In the genomic region with DNA sequence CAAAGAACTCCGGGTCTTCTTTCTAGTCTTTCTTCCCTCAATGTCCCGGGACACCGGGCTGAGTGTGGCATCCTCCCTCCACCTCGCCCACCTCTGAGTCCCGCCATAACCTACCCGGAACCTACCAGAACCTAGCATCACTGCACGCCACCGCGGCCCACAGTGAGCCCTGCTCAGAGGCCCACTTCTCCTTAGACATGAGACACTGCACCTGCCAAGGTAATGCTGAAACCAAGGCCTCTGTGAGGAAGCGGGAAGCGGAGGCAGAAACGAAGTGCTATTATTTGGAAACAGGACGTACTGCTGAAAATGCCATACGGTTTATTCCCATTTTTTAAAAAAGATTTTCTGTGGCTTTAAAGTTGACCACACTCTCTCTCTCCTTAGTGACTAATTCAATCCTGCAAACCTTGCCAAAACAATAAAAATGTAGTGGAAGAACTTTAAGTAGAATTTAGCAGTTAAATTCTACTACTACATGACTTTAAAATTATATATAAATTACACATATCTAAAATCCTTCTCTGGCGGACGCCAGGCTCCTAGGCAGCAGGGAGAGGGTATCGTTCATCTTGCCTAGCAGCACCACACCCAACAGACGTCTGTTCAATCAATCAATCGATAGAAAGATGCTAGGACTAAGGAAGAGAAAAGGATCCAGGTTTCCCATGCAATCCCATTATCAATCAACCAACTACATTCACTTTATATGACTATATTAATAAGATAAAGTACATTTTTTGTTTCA, we compare ENCODE assay signal across 20 cellular contexts.
A peak's percentile ranks its signal among the peaks of the same experiment; 100 is the strongest.
DNase-seq lines count a peak whose midpoint lies in the region; ATAC-seq, FAIRE-seq and TF ChIP-seq lines count a peak whose summit lies in the region.
"Had no signal": no experiment of that assay in that cellular context is flagged by ENCODE, and none has a peak within 500 bp of the region (broad histone marks: within the 10 kb centered on the region; RNA-seq: fewer than 3 reads in every experiment).

No MANE protein-coding gene starts in this region.

- H3K4me2 ChIP-seq in smooth muscle cell = peak overlapping the region; percentile 12

- H3K27me3 Mint-ChIP-seq in WTC11 (ENCODE audit: low read depth) = no peaks in the 10 kb centered on the region; the same call in 1 of the 2 replicates
- H3K27me3 Mint-ChIP-seq: activated T-helper 17 cell treated with anti-CD3 and anti-CD28 coated beads, Interleukin-2, amount 50 U/mL, for 72 hours; memory B cell; natural killer cell treated with Interleukin-12 subunit alpha and Interleukin-12 subunit beta and Interleukin-15 and Interleukin-18, amount 100 ng/mL, for 72 hours; stimulated activated memory B cell treated with anti-CD40 and anti-IgM and Interleukin-4, amounts not matched to agents 10 μg/mL and 1 μg/mL and 100 μg/mL, for 72 hours had no signal

- peak; percentile 78 for FAIRE-seq in D721Med (lab: Jason Lieb, UNC)

- H3K9ac ChIP-seq in smooth muscle cell (ENCODE audit: low read depth) = no peak overlapping the region

- H3K36me3 ChIP-seq in smooth muscle cell (ENCODE audit: low read depth) = no peaks in the 10 kb centered on the region

- H3K27ac Mint-ChIP-seq in WTC11 = no peak overlapping the region; the same call in 1 of the 2 replicates
- H3K27ac Mint-ChIP-seq: activated T-helper 17 cell treated with anti-CD3 and anti-CD28 coated beads, Interleukin-2, amount 50 U/mL, for 72 hours; memory B cell; stimulated activated memory B cell treated with anti-CD40 and anti-IgM and Interleukin-4, amounts not matched to agents 10 μg/mL and 1 μg/mL and 100 μg/mL, for 72 hours had no signal

- peaks cover 99% of the 10 kb centered on the region for H4K20me1 ChIP-seq in smooth muscle cell (ENCODE audit: low read depth)

- peaks cover 25% of the 10 kb centered on the region for H3K4me1 Mint-ChIP-seq in WTC11

- H3K27me3 ChIP-seq in smooth muscle cell (ENCODE audit: low read depth) = no peaks in the 10 kb centered on the region

- ATAC-seq in WTC11 = no peak
- no peak for ATAC-seq in stimulated activated naive CD8-positive, alpha-beta T cell treated with anti-CD3 and anti-CD28 coated beads, Interleukin-15, Interleukin-2, amounts not matched to agents 100 U/mL and 50 U/mL, for 24 hours
- ATAC-seq: activated CD4-positive, CD25-positive, alpha-beta regulatory T cell treated with anti-CD3 and anti-CD28 coated beads, Interleukin-2, amount 50 U/mL, for 24 hours; activated T-helper 17 cell treated with anti-CD3 and anti-CD28 coated beads, Interleukin-2, amount 50 U/mL, for 72 hours; natural killer cell treated with Interleukin-12 subunit alpha and Interleukin-12 subunit beta and Interleukin-15 and Interleukin-18, amount 100 ng/mL, for 72 hours; stimulated activated memory B cell treated with anti-CD40 and anti-IgM and Interleukin-4, amounts not matched to agents 10 μg/mL and 1 μg/mL and 100 μg/mL, for 72 hours had no signal

- no peak for TF ChIP-seq CTCF in D721Med (IDR thresholded peaks at IDR 0.05; ENCODE audit: insufficient read depth, missing control alignments)
- TF ChIP-seq CTCF in WTC11 (IDR thresholded peaks at IDR 0.05) = no peak
- TF ChIP-seq CTCF in fibroblast of the aortic adventitia (IDR thresholded peaks at IDR 0.05; ENCODE audit: insufficient read depth, low read length) = no peak
- TF ChIP-seq CTCF in smooth muscle cell (IDR thresholded peaks at IDR 0.05; ENCODE audit: borderline replicate concordance, insufficient read depth, poor library complexity, severe bottlenecking) = no peak
- no peak for TF ChIP-seq CTCF in GM20000 (IDR thresholded peaks at IDR 0.05; ENCODE audit: extremely low read depth, missing control alignments)

- DNase-seq in D721Med (ENCODE audit: insufficient read length, low spot score) (no peak), WTC11 (ENCODE audit: low spot score) (no peak), fibroblast of the aortic adventitia (ENCODE audit: low read depth) (peak; percentile 68), smooth muscle cell (lab: John Stamatoyannopoulos, UW; ENCODE audit: unreplicated experiment) (no peak), NCI-H1417 treated with DMSO at 0.1 percent for 48 hours (lab: John Stamatoyannopoulos, UW) (no peak), GM20000 (ENCODE audit: low spot score) (no peak)
- no peak for DNase-seq in stimulated activated naive CD8-positive, alpha-beta T cell treated with anti-CD3 and anti-CD28 coated beads, Interleukin-15, Interleukin-2, amounts not matched to agents 100 U/mL and 50 U/mL, for 24 hours
- DNase-seq in activated CD4-positive, CD25-positive, alpha-beta regulatory T cell treated with anti-CD3 and anti-CD28 coated beads, Interleukin-2, amount 50 U/mL, for 72 hours = no peak
- DNase-seq: amniotic stem cell; kidney glomerular epithelial cell; NCI-H1105 treated with DMSO at 0.1 percent for 48 hours; NCI-H526 treated with DMSO at 0.1 percent for 48 hours; OCI-M1; stimulated activated CD4-positive, alpha-beta T cell treated with anti-CD3 and anti-CD28 coated beads, Interleukin-15, amount 100 ng/mL, for 24 hours; trophoblast cell had no signal

- H3F3A ChIP-seq in smooth muscle cell (ENCODE audit: low read depth) = no peaks in the 10 kb centered on the region

- POLR2A ChIA-PET in WTC11 (lab: Charles Lee) = no interaction called here

- H2AFZ ChIP-seq in smooth muscle cell (ENCODE audit: low read depth) = no peak overlapping the region

- WGBS in smooth muscle cell (ENCODE audit: low lambda C conversion rate) = 95% methylated on average over 19 of the region's 19 CpGs

- H3K4me3 ChIP-seq in fibroblast of the aortic adventitia (ENCODE audit: low read depth, low read length) = no peak overlapping the region
- H3K4me3 ChIP-seq in smooth muscle cell = no peak overlapping the region

- H3K9me3 Mint-ChIP-seq in WTC11 = peaks cover 8% of the 10 kb centered on the region
- H3K9me3 Mint-ChIP-seq: activated T-helper 17 cell treated with anti-CD3 and anti-CD28 coated beads, Interleukin-2, amount 50 U/mL, for 72 hours; natural killer cell treated with Interleukin-12 subunit alpha and Interleukin-12 subunit beta and Interleukin-15 and Interleukin-18, amount 100 ng/mL, for 72 hours; stimulated activated memory B cell treated with anti-CD40 and anti-IgM and Interleukin-4, amounts not matched to agents 10 μg/mL and 1 μg/mL and 100 μg/mL, for 72 hours had no signal

- CTCF ChIA-PET in WTC11 (lab: Charles Lee) = interaction anchor here (1.6 kb wide), 1 partner anchor 13 kb away, joined by 6 read pairs; no protein-coding TSS in a partner anchor

- H3K79me2 ChIP-seq in smooth muscle cell (ENCODE audit: low read depth) = peaks cover 93% of the 10 kb centered on the region

- peaks cover 13% of the 10 kb centered on the region; the same call in 1 of the 2 replicates for H3K36me3 Mint-ChIP-seq in WTC11
- H3K36me3 Mint-ChIP-seq: memory B cell; natural killer cell treated with Interleukin-12 subunit alpha and Interleukin-12 subunit beta and Interleukin-15 and Interleukin-18, amount 100 ng/mL, for 72 hours had no signal

- H3K4me1 ChIP-seq in smooth muscle cell (ENCODE audit: low read depth) = no peaks in the 10 kb centered on the region

- H3K4me3 Mint-ChIP-seq in WTC11 = no peak overlapping the region
- H3K4me3 Mint-ChIP-seq: activated T-helper 17 cell treated with anti-CD3 and anti-CD28 coated beads, Interleukin-2, amount 50 U/mL, for 72 hours; memory B cell; natural killer cell treated with Interleukin-12 subunit alpha and Interleukin-12 subunit beta and Interleukin-15 and Interleukin-18, amount 100 ng/mL, for 72 hours; stimulated activated memory B cell treated with anti-CD40 and anti-IgM and Interleukin-4, amounts not matched to agents 10 μg/mL and 1 μg/mL and 100 μg/mL, for 72 hours had no signal

- no peak overlapping the region for H3K27ac ChIP-seq in smooth muscle cell (ENCODE audit: low read depth)

- H3K9me3 ChIP-seq in smooth muscle cell (replicated peaks; ENCODE audit: low read depth) = no peaks in the 10 kb centered on the region

TF ChIP-seq in WTC11, 78 proteins besides CTCF, POLR2A, EP300 and RAD21:
- TF ChIP-seq, protein P1, sequence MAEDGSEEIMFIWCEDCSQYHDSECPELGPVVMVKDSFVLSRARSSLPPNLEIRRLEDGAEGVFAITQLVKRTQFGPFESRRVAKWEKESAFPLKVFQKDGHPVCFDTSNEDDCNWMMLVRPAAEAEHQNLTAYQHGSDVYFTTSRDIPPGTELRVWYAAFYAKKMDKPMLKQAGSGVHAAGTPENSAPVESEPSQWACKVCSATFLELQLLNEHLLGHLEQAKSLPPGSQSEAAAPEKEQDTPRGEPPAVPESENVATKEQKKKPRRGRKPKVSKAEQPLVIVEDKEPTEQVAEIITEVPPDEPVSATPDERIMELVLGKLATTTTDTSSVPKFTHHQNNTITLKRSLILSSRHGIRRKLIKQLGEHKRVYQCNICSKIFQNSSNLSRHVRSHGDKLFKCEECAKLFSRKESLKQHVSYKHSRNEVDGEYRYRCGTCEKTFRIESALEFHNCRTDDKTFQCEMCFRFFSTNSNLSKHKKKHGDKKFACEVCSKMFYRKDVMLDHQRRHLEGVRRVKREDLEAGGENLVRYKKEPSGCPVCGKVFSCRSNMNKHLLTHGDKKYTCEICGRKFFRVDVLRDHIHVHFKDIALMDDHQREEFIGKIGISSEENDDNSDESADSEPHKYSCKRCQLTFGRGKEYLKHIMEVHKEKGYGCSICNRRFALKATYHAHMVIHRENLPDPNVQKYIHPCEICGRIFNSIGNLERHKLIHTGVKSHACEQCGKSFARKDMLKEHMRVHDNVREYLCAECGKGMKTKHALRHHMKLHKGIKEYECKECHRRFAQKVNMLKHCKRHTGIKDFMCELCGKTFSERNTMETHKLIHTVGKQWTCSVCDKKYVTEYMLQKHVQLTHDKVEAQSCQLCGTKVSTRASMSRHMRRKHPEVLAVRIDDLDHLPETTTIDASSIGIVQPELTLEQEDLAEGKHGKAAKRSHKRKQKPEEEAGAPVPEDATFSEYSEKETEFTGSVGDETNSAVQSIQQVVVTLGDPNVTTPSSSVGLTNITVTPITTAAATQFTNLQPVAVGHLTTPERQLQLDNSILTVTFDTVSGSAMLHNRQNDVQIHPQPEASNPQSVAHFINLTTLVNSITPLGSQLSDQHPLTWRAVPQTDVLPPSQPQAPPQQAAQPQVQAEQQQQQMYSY (CRISPR knock-in tag; IDR thresholded peaks at IDR 0.05) = peak; percentile 5; the same call in 1 of the 2 replicates
- no peak for TF ChIP-seq JAZF1 (CRISPR knock-in tag; IDR thresholded peaks at IDR 0.05)
TF ChIP-seq in WTC11: peak in this region for 1.
